In genomic region chr3:8987673-8988655, GRCh38 we compare ENCODE assay signal across 8 cellular contexts. TPM values are rescaled to one million over a fixed set of nuclear protein-coding genes. Genes with fewer than 3 reads are reported as not detected.
A peak's percentile ranks its signal among the peaks of the same experiment; 100 is the strongest.
DNase-seq lines count a peak whose midpoint lies in the region; ATAC-seq and TF ChIP-seq lines count a peak whose summit lies in the region.

No MANE protein-coding gene starts in this region.

- H3K36me3 Mint-ChIP-seq in activated T-helper 2 cell treated with anti-CD3 and anti-CD28 coated beads, Interferon-gamma antibody, Interleukin-2, Interleukin-4, amounts not matched to agents 10 μg/mL and 5 μg/mL and 100 μg/mL, durations not matched to agents 14 hours and 24 hours and 36 hours (ENCODE audit: low read depth): no peaks in the 10 kb centered on the region

- H3K27me3 ChIP-seq in OCI-LY3 (ENCODE audit: low read depth, low read length): no peaks in the 10 kb centered on the region
- H3K27me3 ChIP-seq in neuronal stem cell (ENCODE audit: control insufficient read depth in 3 of 3, insufficient read depth in 3 of 3, low read depth in 1 of 3, low read length in 3 of 3): no peaks in the 10 kb centered on the region
- H3K27me3 ChIP-seq in upper lobe of right lung: no peaks in the 10 kb centered on the region

- no peak overlapping the region for H3K4ac ChIP-seq in neuronal stem cell (ENCODE audit: low read length)

- intact Hi-C loops in activated T-helper 2 cell treated with anti-CD3 and anti-CD28 coated beads, Interferon-gamma antibody, Interleukin-2, Interleukin-4, amounts not matched to agents 10 μg/mL and 5 μg/mL and 100 μg/mL, durations not matched to agents 14 hours and 24 hours and 36 hours (cut with micrococcal nuclease): loop anchor here (1.0 kb wide), 1 partner anchor 314 kb away; no protein-coding TSS in a partner anchor
- intact Hi-C loops in upper lobe of right lung (cut with DNase I): loop anchor here (5.0 kb wide), 1 partner anchor 314 kb away; no protein-coding TSS in a partner anchor

- no peaks in the 10 kb centered on the region for H3K9me3 ChIP-seq in OCI-LY3 (ENCODE audit: insufficient read depth, low read length)
- H3K9me3 ChIP-seq in neuronal stem cell (replicated peaks in 1 of 2; ENCODE audit: control insufficient read depth in 2 of 2, insufficient read depth in 1 of 2, low read depth in 1 of 2, low read length in 2 of 2): peaks cover 0 to 2% of the 10 kb centered on the region in 2 donors
- H3K9me3 ChIP-seq in upper lobe of right lung: no peaks in the 10 kb centered on the region

- H3K4me3 ChIP-seq in AG09309 (ENCODE audit: control insufficient read depth, low read depth, low read length): no peak overlapping the region
- peak overlapping the region; percentile 67 for H3K4me3 ChIP-seq in OCI-LY3 (ENCODE audit: low read length)
- no peak overlapping the region for H3K4me3 ChIP-seq in fibroblast of villous mesenchyme (ENCODE audit: low read depth, low read length)
- no peak overlapping the region for H3K4me3 ChIP-seq in neuronal stem cell (ENCODE audit: low read length in 2 of 2)
- H3K4me3 ChIP-seq in upper lobe of right lung: no peak overlapping the region

- DNase-seq in AG09309 (ENCODE audit: low read depth): no peak
- DNase-seq in activated T-helper 2 cell treated with anti-CD3 and anti-CD28 coated beads, Interferon-gamma antibody, Interleukin-2, Interleukin-4, amounts not matched to agents 10 μg/mL and 5 μg/mL and 100 μg/mL, durations not matched to agents 14 hours and 24 hours and 36 hours (ENCODE audit: low spot score): peak; percentile 50
- peak; percentile 67 for DNase-seq in fibroblast of villous mesenchyme (ENCODE audit: low read depth)
- DNase-seq in neuronal stem cell (ENCODE audit: low spot score): peak; percentile 65
- peak; percentile 78 for DNase-seq in upper lobe of right lung

- no peak overlapping the region for H4K8ac ChIP-seq in neuronal stem cell (ENCODE audit: low read depth, low read length)

- H2BK5ac ChIP-seq in neuronal stem cell (ENCODE audit: low read length): no peak overlapping the region

- no peak overlapping the region for H3K23ac ChIP-seq in neuronal stem cell (ENCODE audit: low read depth, low read length, poor library complexity)

- H3K79me1 ChIP-seq in neuronal stem cell (ENCODE audit: low read depth, low read length): no peaks in the 10 kb centered on the region

- H2BK15ac ChIP-seq in neuronal stem cell (ENCODE audit: low read length): no peak overlapping the region

- WGBS in neuronal stem cell (ENCODE audit: extremely low coverage in 2 of 2, insufficient read length in 2 of 2, insufficient replicate concordance in 1 of 2), 2 donors: no CpG with 5 or more reads among the region's 17 CpGs

- no peak overlapping the region for H3K14ac ChIP-seq in neuronal stem cell (ENCODE audit: low read length)

- H3K4me2 ChIP-seq in OCI-LY3 (ENCODE audit: low read length): peak overlapping the region; percentile 77
- no peak overlapping the region for H3K4me2 ChIP-seq in neuronal stem cell (ENCODE audit: insufficient read depth, low read length, poor library complexity, severe bottlenecking)

- no peaks in the 10 kb centered on the region for H3K4me1 Mint-ChIP-seq in activated T-helper 2 cell treated with anti-CD3 and anti-CD28 coated beads, Interferon-gamma antibody, Interleukin-2, Interleukin-4, amounts not matched to agents 10 μg/mL and 5 μg/mL and 100 μg/mL, durations not matched to agents 14 hours and 24 hours and 36 hours (ENCODE audit: low read depth)

- H3K9me3 Mint-ChIP-seq in activated T-helper 2 cell treated with anti-CD3 and anti-CD28 coated beads, Interferon-gamma antibody, Interleukin-2, Interleukin-4, amounts not matched to agents 10 μg/mL and 5 μg/mL and 100 μg/mL, durations not matched to agents 14 hours and 24 hours and 36 hours: no peaks in the 10 kb centered on the region

- H3K9ac ChIP-seq in OCI-LY3 (ENCODE audit: low read length) (peak overlapping the region; percentile 47), neuronal stem cell (ENCODE audit: low read depth, low read length, poor library complexity) (peak overlapping the region; percentile 50)

- no peak overlapping the region for H2BK120ac ChIP-seq in neuronal stem cell (ENCODE audit: low read depth, low read length)

- no peaks in the 10 kb centered on the region for H3K27me3 Mint-ChIP-seq in activated T-helper 2 cell treated with anti-CD3 and anti-CD28 coated beads, Interferon-gamma antibody, Interleukin-2, Interleukin-4, amounts not matched to agents 10 μg/mL and 5 μg/mL and 100 μg/mL, durations not matched to agents 14 hours and 24 hours and 36 hours (ENCODE audit: low read depth)

- H3K4me3 Mint-ChIP-seq in activated T-helper 2 cell treated with anti-CD3 and anti-CD28 coated beads, Interferon-gamma antibody, Interleukin-2, Interleukin-4, amounts not matched to agents 10 μg/mL and 5 μg/mL and 100 μg/mL, durations not matched to agents 14 hours and 24 hours and 36 hours (ENCODE audit: low read depth): no peak overlapping the region

- H4K20me1 ChIP-seq in OCI-LY3 (ENCODE audit: insufficient read depth, low read length): no peaks in the 10 kb centered on the region

- H2AK5ac ChIP-seq in neuronal stem cell (ENCODE audit: low read depth, low read length): no peak overlapping the region

- H2BK12ac ChIP-seq in neuronal stem cell (ENCODE audit: low read length): no peak overlapping the region

- no peaks in the 10 kb centered on the region for H3K79me2 ChIP-seq in OCI-LY3 (ENCODE audit: low read length)

- H4K91ac ChIP-seq in neuronal stem cell (ENCODE audit: low read depth, low read length, poor library complexity): no peak overlapping the region

- no peak overlapping the region for H3K18ac ChIP-seq in neuronal stem cell (ENCODE audit: low read length)

- peak; percentile 83 for TF ChIP-seq CTCF in AG09309 (IDR thresholded peaks at IDR 0.05; ENCODE audit: control insufficient read depth, insufficient read depth, low read depth, low read length, missing control alignments)
- peak; percentile 92 for TF ChIP-seq CTCF in OCI-LY3 (IDR thresholded peaks at IDR 0.05; ENCODE audit: low read depth, low read length)
- peak; percentile 84 for TF ChIP-seq CTCF in fibroblast of villous mesenchyme (IDR thresholded peaks at IDR 0.05; ENCODE audit: insufficient read depth, low read depth, low read length)
- peak; percentile 67 for TF ChIP-seq CTCF in upper lobe of right lung (IDR thresholded peaks at IDR 0.05)

- peak; percentile 90 for ATAC-seq in GM18868 (IDR thresholded peaks at IDR 0.05; ENCODE audit: unreplicated experiment)
- ATAC-seq in HG03432 (IDR thresholded peaks at IDR 0.05; ENCODE audit: unreplicated experiment): peak; percentile 68
- ATAC-seq in upper lobe of right lung: peak; percentile 90

- H3K27ac Mint-ChIP-seq in activated T-helper 2 cell treated with anti-CD3 and anti-CD28 coated beads, Interferon-gamma antibody, Interleukin-2, Interleukin-4, amounts not matched to agents 10 μg/mL and 5 μg/mL and 100 μg/mL, durations not matched to agents 14 hours and 24 hours and 36 hours: no peak overlapping the region

- H3K36me3 ChIP-seq in OCI-LY3 (replicated peaks; ENCODE audit: low read depth, low read length) (no peaks in the 10 kb centered on the region), neuronal stem cell (replicated peaks in 1 of 2; ENCODE audit: control insufficient read depth in 2 of 2, insufficient read depth in 2 of 2, low read length in 2 of 2) (peaks cover 0 to 65% of the 10 kb centered on the region in 2 donors), upper lobe of right lung (no peaks in the 10 kb centered on the region)

- H3K27ac ChIP-seq in OCI-LY3 (ENCODE audit: low read length): no peak overlapping the region
- H3K27ac ChIP-seq in neuronal stem cell (replicated peaks; ENCODE audit: low read length): no peak overlapping the region
- no peak overlapping the region for H3K27ac ChIP-seq in upper lobe of right lung

- H3K4me1 ChIP-seq in OCI-LY3 (ENCODE audit: low read length): peaks cover 23% of the 10 kb centered on the region
- H3K4me1 ChIP-seq in neuronal stem cell (ENCODE audit: control insufficient read depth in 2 of 2, insufficient read depth in 1 of 2, low read depth in 1 of 2, low read length in 2 of 2): peaks cover 5 to 8% of the 10 kb centered on the region in 2 donors
- H3K4me1 ChIP-seq in upper lobe of right lung: peaks cover 4% of the 10 kb centered on the region

- H2AFZ ChIP-seq in OCI-LY3 (ENCODE audit: low read depth, low read length) (peak overlapping the region; percentile 68; the same call in 1 of the 2 replicates), neuronal stem cell (ENCODE audit: low read length) (no peak overlapping the region)

RNA-seq across cellular contexts. Expression of gene RAD18, which starts 24.7 kb away (rescaled TPM):
- 46.1 and 46.5 TPM in 2 replicates for total RNA-seq in activated T-helper 2 cell treated with anti-CD3 and anti-CD28 coated beads, Interferon-gamma antibody, Interleukin-2, Interleukin-4, amounts not matched to agents 10 μg/mL and 5 μg/mL and 100 μg/mL, durations not matched to agents 14 hours and 24 hours and 36 hours
- total RNA-seq in fibroblast of villous mesenchyme (11.9 and 18.1 TPM in 2 replicates), upper lobe of right lung (15.0 TPM)
- polyA plus RNA-seq in neuronal stem cell (2013, experiment 1 of 2): 11.9 TPM
- polyA plus RNA-seq in neuronal stem cell (2013, experiment 2 of 2): 11.7 TPM
